ENCODE assay signal across 2 cellular contexts in the genomic region with DNA sequence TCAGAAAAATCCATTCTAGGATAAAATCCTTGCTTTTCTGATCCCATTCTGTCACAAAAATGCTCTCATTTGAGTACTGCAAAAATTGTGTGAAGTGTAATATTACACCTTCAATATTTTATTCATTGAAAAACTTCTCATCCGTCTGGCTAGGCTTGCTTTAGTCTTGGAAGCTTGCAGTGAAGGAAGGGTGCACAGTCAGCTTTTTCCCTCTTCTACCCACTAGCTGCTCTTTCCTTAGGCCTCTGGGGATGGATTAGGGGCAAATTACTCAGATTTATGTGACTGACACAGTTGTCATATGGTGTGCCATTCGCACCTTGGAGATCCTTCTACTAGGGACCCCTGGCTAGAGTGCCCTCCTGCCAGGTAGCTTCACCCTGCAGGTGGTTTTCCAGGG.
TF ChIP-seq lines count a peak whose summit lies in the region.

No MANE protein-coding gene starts in this region.

TF ChIP-seq in HepG2, 621 proteins besides CTCF, POLR2A, EP300 and RAD21:
- TF ChIP-seq MAFF (IDR thresholded peaks at IDR 0.05; ENCODE audit: low read depth, low read length) (peak; percentile 42; the same call in 1 of the 2 replicates), MAFK (conservative IDR thresholded peaks at IDR 0.05 in 1 of 2, IDR thresholded peaks at IDR 0.05 in 1 of 2; ENCODE audit: low read length in 2 of 2) (peak; percentile 27 to 56; a peak in 3 of 4 replicates), PHB2 (IDR thresholded peaks at IDR 0.05; ENCODE audit: partially characterized antibody) (no peak)
- TF ChIP-seq, protein P1, sequence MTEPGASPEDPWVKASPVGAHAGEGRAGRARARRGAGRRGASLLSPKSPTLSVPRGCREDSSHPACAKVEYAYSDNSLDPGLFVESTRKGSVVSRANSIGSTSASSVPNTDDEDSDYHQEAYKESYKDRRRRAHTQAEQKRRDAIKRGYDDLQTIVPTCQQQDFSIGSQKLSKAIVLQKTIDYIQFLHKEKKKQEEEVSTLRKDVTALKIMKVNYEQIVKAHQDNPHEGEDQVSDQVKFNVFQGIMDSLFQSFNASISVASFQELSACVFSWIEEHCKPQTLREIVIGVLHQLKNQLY (CRISPR knock-in tag; IDR thresholded peaks at IDR 0.05), result no peak

TF ChIP-seq in K562, 482 proteins besides CTCF, POLR2A, EP300 and RAD21:
- 0 out of 2 replicates have a peak, but pooled peaks have one; percentile 12 for TF ChIP-seq MAFF (IDR thresholded peaks at IDR 0.05; ENCODE audit: low read length)
- TF ChIP-seq, protein P2, sequence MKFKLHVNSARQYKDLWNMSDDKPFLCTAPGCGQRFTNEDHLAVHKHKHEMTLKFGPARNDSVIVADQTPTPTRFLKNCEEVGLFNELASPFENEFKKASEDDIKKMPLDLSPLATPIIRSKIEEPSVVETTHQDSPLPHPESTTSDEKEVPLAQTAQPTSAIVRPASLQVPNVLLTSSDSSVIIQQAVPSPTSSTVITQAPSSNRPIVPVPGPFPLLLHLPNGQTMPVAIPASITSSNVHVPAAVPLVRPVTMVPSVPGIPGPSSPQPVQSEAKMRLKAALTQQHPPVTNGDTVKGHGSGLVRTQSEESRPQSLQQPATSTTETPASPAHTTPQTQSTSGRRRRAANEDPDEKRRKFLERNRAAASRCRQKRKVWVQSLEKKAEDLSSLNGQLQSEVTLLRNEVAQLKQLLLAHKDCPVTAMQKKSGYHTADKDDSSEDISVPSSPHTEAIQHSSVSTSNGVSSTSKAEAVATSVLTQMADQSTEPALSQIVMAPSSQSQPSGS (CRISPR knock-in tag; IDR thresholded peaks at IDR 0.05), result no peak
- TF ChIP-seq C11orf30 (IDR thresholded peaks at IDR 0.05; ENCODE audit: low read depth), result peak; percentile 45; the same call in 1 of the 2 replicates
- TF ChIP-seq CHD4 (IDR thresholded peaks at IDR 0.05; ENCODE audit: insufficient read depth, insufficient replicate concordance, low read depth, low read length, poor library complexity, severe bottlenecking), result no peak
- peak; percentile 66 for TF ChIP-seq ZNF316 (IDR thresholded peaks at IDR 0.05)
- 0 out of 2 replicates have a peak, but pooled peaks have one; percentile 19 for TF ChIP-seq MAFG (tag; conservative IDR thresholded peaks at IDR 0.05)
- no peak for TF ChIP-seq ETV6 (IDR thresholded peaks at IDR 0.05; ENCODE audit: borderline replicate concordance in 1 of 2, low read depth in 2 of 2, low read length in 1 of 2)
- TF ChIP-seq ETV6 (CRISPR knock-in tag; IDR thresholded peaks at IDR 0.05; ENCODE audit: borderline replicate concordance), result no peak
